In genomic region chr1:22750671-22751016, GRCh38 we compare ENCODE assay signal across 12 cellular contexts. TPM values are rescaled to one million over a fixed set of nuclear protein-coding genes. Genes with fewer than 3 reads are reported as not detected.
DNase-seq lines count a peak whose midpoint lies in the region; ATAC-seq and TF ChIP-seq lines count a peak whose summit lies in the region.
"Had no signal": no experiment of that assay in that cellular context is flagged by ENCODE, and none has a peak within 500 bp of the region (broad histone marks: within the 10 kb centered on the region; RNA-seq: fewer than 3 reads in every experiment).

No MANE protein-coding gene starts in this region.

- no peak overlapping the region for H2AFZ ChIP-seq in IMR-90 (replicated peaks; ENCODE audit: low read length, poor library complexity)

- dilution Hi-C loops in IMR-90 (cut with HindIII; ENCODE audit: low sequenced_read_pairs, unreplicated experiment): no loop called here

- no peak overlapping the region for H3K4me3 ChIP-seq in IMR-90 (ENCODE audit: insufficient read depth, low read depth, low read length)
- H3K4me3 ChIP-seq: MG63 had no signal

- CTCF ChIA-PET in IMR-90 (lab: Yijun Ruan, JAX): no interaction called here

- no peak overlapping the region for H3K9ac ChIP-seq in IMR-90 (ENCODE audit: low read depth, low read length)

- peaks cover 33% of the 10 kb centered on the region for H4K20me1 ChIP-seq in IMR-90 (ENCODE audit: insufficient read depth, low read length)

- H3K36me3 ChIP-seq in IMR-90 (ENCODE audit: control insufficient read depth, insufficient read depth, low read length): no peaks in the 10 kb centered on the region
- H3K36me3 ChIP-seq: MG63 had no signal

- H2BK120ac ChIP-seq in IMR-90 (ENCODE audit: low read depth, low read length): peak overlapping the region; percentile 72

- no peak overlapping the region for H2AK9ac ChIP-seq in IMR-90 (replicated peaks; ENCODE audit: low read depth, low read length, poor library complexity)

- no CpG with 5 or more reads among the region's 1 CpG for WGBS in IMR-90 (ENCODE audit: extremely low coverage in 2 of 2, insufficient read length in 1 of 2), 2 experiments

- TF ChIP-seq RAD21 in IMR-90 (IDR thresholded peaks at IDR 0.05; ENCODE audit: low read length): no peak

- no peak overlapping the region for H3K27ac ChIP-seq in IMR-90 (ENCODE audit: insufficient read depth, low read length)

- DNase-seq in ACHN (peak; percentile 28), IMR-90 (no peak), T47D (ENCODE audit: low read depth in 1 of 2, low spot score in 1 of 2) (peak; percentile 48 to 58)
- no peak for DNase-seq in activated T-cell treated with anti-CD3 and anti-CD28 coated beads, Interleukin-2, amount 50 U/mL, for 72 hours
- no peak for DNase-seq in activated CD4-positive, alpha-beta T cell treated with anti-CD3 and anti-CD28 coated beads, Interleukin-2, amount 50 U/mL, for 48 hours
- DNase-seq: CD4-positive, alpha-beta T cell; erythroblast had no signal

- H3K14ac ChIP-seq in IMR-90 (replicated peaks; ENCODE audit: low read depth, low read length): 0 out of 2 replicates have a peak overlapping the region, but pooled peaks have one; percentile 69

- H3K27me3 ChIP-seq in IMR-90 (ENCODE audit: control insufficient read depth, insufficient read depth, low read length): no peaks in the 10 kb centered on the region
- H3K27me3 ChIP-seq: MG63 had no signal

- no peaks in the 10 kb centered on the region for H3K36me3 Mint-ChIP-seq in nephron (ENCODE audit: low read depth)
- no peaks in the 10 kb centered on the region for H3K36me3 Mint-ChIP-seq in activated T-cell treated with anti-CD3 and anti-CD28 coated beads, Interleukin-2, amount 50 U/mL, for 72 hours (ENCODE audit: insufficient read depth in 2 of 2)
- H3K36me3 Mint-ChIP-seq: activated naive CD8-positive, alpha-beta T cell had no signal

- H3K27me3 Mint-ChIP-seq in nephron (ENCODE audit: low read depth): peaks cover 5% of the 10 kb centered on the region
- no peaks in the 10 kb centered on the region for H3K27me3 Mint-ChIP-seq in activated T-cell treated with anti-CD3 and anti-CD28 coated beads, Interleukin-2, amount 50 U/mL, for 72 hours (ENCODE audit: low read depth)

- no peak for TF ChIP-seq POLR2A in IMR-90 (IDR thresholded peaks at IDR 0.05; ENCODE audit: low read depth, low read length)

- POLR2A ChIA-PET in IMR-90 (lab: Charles Lee; ENCODE audit: unreplicated experiment): interaction anchor here (0.5 kb wide), 1 partner anchor 178 kb away, joined by 3 read pairs; no protein-coding TSS in a partner anchor

- peak overlapping the region; percentile 18; the same call in 1 of the 2 replicates for H2AK5ac ChIP-seq in IMR-90 (ENCODE audit: low read depth, low read length)

- no TSS peak for BruUV-seq in IMR-90 (replicated peaks; lab: Mats Ljungman, UMichigan)

- no peak overlapping the region for H4K5ac ChIP-seq in IMR-90 (ENCODE audit: low read depth, low read length)

- no peak for TF ChIP-seq CTCF in IMR-90 (conservative IDR thresholded peaks at IDR 0.05; ENCODE audit: low read depth, low read length)
- no peak for TF ChIP-seq CTCF in nephron (IDR thresholded peaks at IDR 0.05; ENCODE audit: unreplicated experiment in 3 of 3)

- peak overlapping the region; percentile 78; the same call in 1 of the 2 replicates for H3K4ac ChIP-seq in IMR-90 (ENCODE audit: low read depth, low read length)

- H3K4me1 ChIP-seq in IMR-90 (ENCODE audit: control insufficient read depth, insufficient read depth, low read length): peaks cover 50% of the 10 kb centered on the region

- peak overlapping the region; percentile 38 for H2BK5ac ChIP-seq in IMR-90 (ENCODE audit: low read depth, low read length, poor library complexity, severe bottlenecking)

- peak overlapping the region; percentile 90; the same call in 2 of the 3 replicates for H2BK15ac ChIP-seq in IMR-90 (ENCODE audit: low read depth, low read length)

- no peak overlapping the region for H3K4me2 ChIP-seq in IMR-90 (ENCODE audit: low read depth, low read length)

- no peaks in the 10 kb centered on the region for H3K9me3 ChIP-seq in IMR-90 (ENCODE audit: control insufficient read depth, insufficient read depth, low read length)
- H3K9me3 ChIP-seq: MG63 had no signal

- H3K79me1 ChIP-seq in IMR-90 (ENCODE audit: low read depth in 1 of 2, low read length in 2 of 2): peaks cover 39 to 60% of the 10 kb centered on the region in 2 experiments

- peaks cover 55% of the 10 kb centered on the region for H3K9me1 ChIP-seq in IMR-90 (ENCODE audit: insufficient read depth, low read length)

- intact Hi-C loops in IMR-90 (cut with micrococcal nuclease): loop anchor here (2.0 kb wide), 1 partner anchor 46 kb away; no protein-coding TSS in a partner anchor

- H3K56ac ChIP-seq in IMR-90 (ENCODE audit: extremely low read depth, insufficient read depth, low read length): peak overlapping the region; percentile 14; the same call in 1 of the 2 replicates

- H4K8ac ChIP-seq in IMR-90 (ENCODE audit: low read depth in 2 of 2, low read length in 2 of 2): peak overlapping the region; percentile 1 to 65; a peak in 1 of 4 replicates

- in situ Hi-C loops in ACHN (cut with HindIII; ENCODE audit: low pct_ligation_motif_present, low pct_unique_long_range_greater_than_20kb, low sequenced_read_pairs) (no loop called here), IMR-90 (cut with MboI; ENCODE audit: low sequenced_read_pairs) (no loop called here), T47D (cut with HindIII; ENCODE audit: low pct_unique_long_range_greater_than_20kb, low sequenced_read_pairs) (no loop called here)

- peaks cover 32% of the 10 kb centered on the region for H3K4me1 Mint-ChIP-seq in nephron
- H3K4me1 Mint-ChIP-seq in activated T-cell treated with anti-CD3 and anti-CD28 coated beads, Interleukin-2, amount 50 U/mL, for 72 hours (ENCODE audit: low read depth): peaks cover 8% of the 10 kb centered on the region

- no peak overlapping the region for H3K4me3 Mint-ChIP-seq in nephron
- no peak overlapping the region for H3K4me3 Mint-ChIP-seq in activated T-cell treated with anti-CD3 and anti-CD28 coated beads, Interleukin-2, amount 50 U/mL, for 72 hours
- H3K4me3 Mint-ChIP-seq: activated naive CD8-positive, alpha-beta T cell; CD4-positive, alpha-beta T cell had no signal

- no peaks in the 10 kb centered on the region for H3K9me3 Mint-ChIP-seq in nephron
- no peaks in the 10 kb centered on the region for H3K9me3 Mint-ChIP-seq in activated T-cell treated with anti-CD3 and anti-CD28 coated beads, Interleukin-2, amount 50 U/mL, for 72 hours
- H3K9me3 Mint-ChIP-seq: CD4-positive, alpha-beta T cell had no signal

- 0 out of 2 replicates have a peak overlapping the region, but pooled peaks have one; percentile 0 for H3K23ac ChIP-seq in IMR-90 (ENCODE audit: low read depth, low read length)

- peak overlapping the region; percentile 30; the same call in 1 of the 2 replicates for H2BK20ac ChIP-seq in IMR-90 (ENCODE audit: low read depth, low read length)

- H3K27ac Mint-ChIP-seq in nephron: peak overlapping the region; percentile 57 to 80 (median 67)
- H3K27ac Mint-ChIP-seq in activated T-cell treated with anti-CD3 and anti-CD28 coated beads, Interleukin-2, amount 50 U/mL, for 72 hours: no peak overlapping the region
- H3K27ac Mint-ChIP-seq: activated naive CD8-positive, alpha-beta T cell; CD4-positive, alpha-beta T cell had no signal

- H4K91ac ChIP-seq in IMR-90 (ENCODE audit: insufficient read depth, low read depth, low read length): peak overlapping the region; percentile 46; the same call in 1 of the 2 replicates

- ATAC-seq in IMR-90 (ENCODE audit: low read depth) (peak; percentile 22), GM21737 (IDR thresholded peaks at IDR 0.05; ENCODE audit: unreplicated experiment) (no peak), HG03025 (IDR thresholded peaks at IDR 0.05; ENCODE audit: low FRiP score, unreplicated experiment) (no peak)
- ATAC-seq in activated T-cell treated with anti-CD3 and anti-CD28 coated beads, Interleukin-2, amount 50 U/mL, for 72 hours (replicated peaks in 1 of 2): no peak

- H3K18ac ChIP-seq in IMR-90 (ENCODE audit: low read depth, low read length): no peak overlapping the region

TF ChIP-seq in IMR-90, 13 proteins besides CTCF, POLR2A, EP300 and RAD21:
- TF ChIP-seq MXI1 (IDR thresholded peaks at IDR 0.05; ENCODE audit: borderline replicate concordance, low read depth, low read length) (no peak), SMC3 (IDR thresholded peaks at IDR 0.05; ENCODE audit: low read depth, low read length) (no peak), CHD1 (IDR thresholded peaks at IDR 0.05; ENCODE audit: low read depth, low read length) (no peak), CEBPB (IDR thresholded peaks at IDR 0.05; ENCODE audit: low read depth, low read length) (peak; percentile 20; the same call in 1 of the 2 replicates), MAZ (IDR thresholded peaks at IDR 0.05; ENCODE audit: borderline replicate concordance, low read depth, low read length) (no peak), BHLHE40 (IDR thresholded peaks at IDR 0.05; ENCODE audit: low read depth, low read length) (no peak), ELK1 (IDR thresholded peaks at IDR 0.05; ENCODE audit: borderline replicate concordance, low read depth, low read length) (no peak), MAFK (IDR thresholded peaks at IDR 0.05; ENCODE audit: low read depth, low read length) (no peak)

RNA-seq across cellular contexts. Expression of gene EPHB2, which starts 40.0 kb away (rescaled TPM):
- total RNA-seq in IMR-90 (2012; rRNA removed): 54.7 and 58.8 TPM in 2 replicates
- 52.3 and 53.6 TPM in 2 replicates for polyA plus RNA-seq in IMR-90 (2012; rRNA removed)
- polyA plus RNA-seq in IMR-90 (2012; cell fraction: cytosol; rRNA removed): 25.1 and 54.3 TPM in 2 replicates
- polyA plus RNA-seq in IMR-90 (2012; cell fraction: nucleus; rRNA removed; ENCODE audit: low replicate concordance): 18.5 and 36.7 TPM in 2 replicates
- total RNA-seq in activated T-cell treated with anti-CD3 and anti-CD28 coated beads, Interleukin-2, amount 50 U/mL, for 72 hours: under 1 TPM in 1 of 2 donors, not detected in 1; 0.22 TPM

Comparison
In these comparisons a context has a peak if more than half of its experiments do, and no peak if none do; other contexts are left out.
1. DNase-seq: peak in ACHN (single experiment) and T47D (2 of 2); none in IMR-90 (single experiment), activated T-cell treated with anti-CD3 and anti-CD28 coated beads, Interleukin-2, amount 50 U/mL, for 72 hours (0 of 2) and activated CD4-positive, alpha-beta T cell treated with anti-CD3 and anti-CD28 coated beads, Interleukin-2, amount 50 U/mL, for 48 hours (0 of 2).
2. RNA of gene EPHB2, which starts 40.0 kb away (total RNA-seq): 54.7 to 58.8 TPM in IMR-90; 0.22 TPM in activated T-cell treated with anti-CD3 and anti-CD28 coated beads, Interleukin-2, amount 50 U/mL, for 72 hours; every median in the first group is over 10 times any median in the second.